In genomic region chr2:73823916-73824523, GRCh38 we compare ENCODE assay signal across 8 cellular contexts. TPM values are rescaled to one million over a fixed set of nuclear protein-coding genes. Genes with fewer than 3 reads are reported as not detected.
DNase-seq lines count a peak whose midpoint lies in the region; ATAC-seq and TF ChIP-seq lines count a peak whose summit lies in the region.

No MANE protein-coding gene starts in this region.

- no peaks in the 10 kb centered on the region for H3K27me3 ChIP-seq in thoracic aorta (replicated peaks; ENCODE audit: insufficient read depth)

- H3K4me3 Mint-ChIP-seq in Calu3 (ENCODE audit: low read depth, unreplicated experiment) (no peak overlapping the region), HFFc6 (no peak overlapping the region)

- H3K9me3 Mint-ChIP-seq in Calu3 (ENCODE audit: low read depth, unreplicated experiment) (no peaks in the 10 kb centered on the region), HFFc6 (no peaks in the 10 kb centered on the region)

- H3K36me3 Mint-ChIP-seq in Calu3 (ENCODE audit: insufficient read depth, unreplicated experiment), result peaks cover 7% of the 10 kb centered on the region
- no peaks in the 10 kb centered on the region for H3K36me3 Mint-ChIP-seq in HFFc6 (ENCODE audit: low read depth)

- BruUV-seq in Calu3 (replicated peaks; lab: Mats Ljungman, UMichigan), result no TSS peak

- H3K27ac Mint-ChIP-seq in Calu3 (ENCODE audit: unreplicated experiment) (no peak overlapping the region), HFFc6 (no peak overlapping the region)

- CTCF ChIA-PET in Calu3 (lab: Charles Lee), result interaction anchor here (1.0 to 1.4 kb wide), 6 partner anchors 85 to 511 kb away, joined by 3 to 6 read pairs (median 4); partner anchors contain the start of gene BOLA3

- H3K36me3 ChIP-seq in thoracic aorta, result no peaks in the 10 kb centered on the region

- peaks cover 3 to 12% of the 10 kb centered on the region in 2 donors for H3K4me1 ChIP-seq in thoracic aorta (ENCODE audit: control insufficient read depth in 1 of 2, low read depth in 2 of 2)

- H3K4me1 Mint-ChIP-seq in Calu3 (ENCODE audit: low read depth, unreplicated experiment) (peaks cover 6% of the 10 kb centered on the region), HFFc6 (ENCODE audit: low read depth) (peaks cover 18% of the 10 kb centered on the region)

- peak; percentile 46 for DNase-seq in Calu3
- peak; percentile 71 for DNase-seq in HFFc6
- DNase-seq in NCI-H526 treated with DMSO at 0.1 percent for 48 hours (lab: John Stamatoyannopoulos, UW), result peak; percentile 43
- DNase-seq in amniotic stem cell (lab: John Stamatoyannopoulos, UW), result peak; percentile 82
- peak; percentile 84 for DNase-seq in inferior parietal cortex (ENCODE audit: extremely low spot score)
- DNase-seq in thoracic aorta (ENCODE audit: low spot score), result no peak

- peak; percentile 66 for TF ChIP-seq CTCF in Calu3 (IDR thresholded peaks at IDR 0.05; ENCODE audit: unreplicated experiment)
- peak; percentile 93 for TF ChIP-seq CTCF in HFFc6 (IDR thresholded peaks at IDR 0.05)
- peak; percentile 79 for TF ChIP-seq CTCF in thoracic aorta (IDR thresholded peaks at IDR 0.05)

- ATAC-seq in thoracic aorta (ENCODE audit: insufficient number of reproducible peaks, low FRiP score, low read depth) (no peak), GM18498 (IDR thresholded peaks at IDR 0.05; ENCODE audit: unreplicated experiment) (no peak), HG02885 (IDR thresholded peaks at IDR 0.05; ENCODE audit: poor library complexity, unreplicated experiment) (no peak)

- H3K27me3 Mint-ChIP-seq in Calu3 (ENCODE audit: unreplicated experiment) (peaks cover 20% of the 10 kb centered on the region), HFFc6 (ENCODE audit: insufficient read depth) (peaks cover 10% of the 10 kb centered on the region)

- no peak overlapping the region for H3K4me3 ChIP-seq in thoracic aorta

- no peaks in the 10 kb centered on the region for H3K9me3 ChIP-seq in thoracic aorta

- intact Hi-C loops in Calu3 (cut with micrococcal nuclease; ENCODE audit: unreplicated experiment), result no loop called here

- no peak overlapping the region for H3K27ac ChIP-seq in thoracic aorta

RNA-seq across cellular contexts. Expression of gene STAMBP, which starts 4.7 kb away (rescaled TPM):
- total RNA-seq in Calu3 (2022) (50.3 and 51.9 TPM in 2 replicates), thoracic aorta (10 to 100 TPM; 23.8 to 34.4 TPM)
- 10 to 100 TPM; 31.6 to 37.2 (median 34.5) TPM for total RNA-seq in HFFc6 (2021; fragmentation: NEBNext Ultra II Directional; extraction: Animal tissue kit (Norgen Biotek cat#: 25700))

RNA-seq across cellular contexts. Expression of gene C2orf78, which starts 40.0 kb away (rescaled TPM):
- total RNA-seq in Calu3 (2022) (not detected in 2 replicates), thoracic aorta (not detected)
- total RNA-seq in HFFc6 (2021; fragmentation: NEBNext Ultra II Directional; extraction: Animal tissue kit (Norgen Biotek cat#: 25700)), result not detected

RNA-seq across cellular contexts. Expression of gene DUSP11, which starts 44.1 kb away (rescaled TPM):
- total RNA-seq in Calu3 (2022) (17.2 and 19.1 TPM in 2 replicates), thoracic aorta (10 to 100 TPM; 24.1 to 34.8 TPM)
- total RNA-seq in HFFc6 (2021; fragmentation: NEBNext Ultra II Directional; extraction: Animal tissue kit (Norgen Biotek cat#: 25700)), result 10 to 100 TPM; 21.6 to 24.2 (median 23.1) TPM
